In genomic region chrY:13093437-13093836, GRCh38 we compare ENCODE assay signal across 16 cellular contexts.
DNase-seq lines count a peak whose midpoint lies in the region; ATAC-seq and TF ChIP-seq lines count a peak whose summit lies in the region.
"Had no signal": no experiment of that assay in that cellular context is flagged by ENCODE, and none has a peak within 500 bp of the region (broad histone marks: within the 10 kb centered on the region; RNA-seq: fewer than 3 reads in every experiment).

No MANE protein-coding gene starts in this region.

- no peak overlapping the region for H3K18ac ChIP-seq in trophoblast cell (ENCODE audit: low read length)

- H2BK5ac ChIP-seq in trophoblast cell (ENCODE audit: low read depth, low read length, poor library complexity): peak overlapping the region; percentile 86

- peaks cover 8 to 18% of the 10 kb centered on the region in 2 experiments for H3K4me1 ChIP-seq in trophoblast cell (ENCODE audit: control insufficient read depth in 1 of 2, insufficient read depth in 2 of 2, low read length in 2 of 2)

- peak overlapping the region; percentile 80 for H4K91ac ChIP-seq in trophoblast cell (ENCODE audit: low read depth, low read length)

- DNase-seq in T-helper 2 cell treated with Interferon-gamma antibody and Interleukin-4, amounts not matched to agents 5 μg/mL and 100 μg/mL, for 36 hours (ENCODE audit: low spot score): no peak
- DNase-seq in T-helper 2 cell: no peak
- DNase-seq in activated naive CD8-positive, alpha-beta T cell treated with anti-CD3 and anti-CD28 coated beads, Interleukin-2, amount 10 ng/mL, durations not matched to agents 7 days and 5 days: no peak
- no peak for DNase-seq in activated naive CD8-positive, alpha-beta T cell treated with anti-CD3 and anti-CD28 coated beads for 36 hours
- DNase-seq in iPS DF 19.7 (ENCODE audit: low read depth, low spot score): peak; percentile 69
- no peak for DNase-seq in trophoblast cell
- no peak for DNase-seq in SHP77 treated with DMSO at 0.1 percent for 48 hours (lab: John Stamatoyannopoulos, UW)
- DNase-seq in nephron progenitor cell: no peak
- DNase-seq: CD8-positive, alpha-beta T cell; COR-L47; DMS153; DMS79 treated with DMSO at 0.1 percent for 48 hours; HCEC 1CT had no signal

- no peak overlapping the region for H4K12ac ChIP-seq in trophoblast cell (ENCODE audit: low read depth, low read length)

- H3K4me2 ChIP-seq in trophoblast cell (ENCODE audit: low read length): no peak overlapping the region

- no peak overlapping the region for H3K4me3 ChIP-seq in trophoblast cell (ENCODE audit: low read depth, low read length)

- POLR2A ChIA-PET in activated naive CD8-positive, alpha-beta T cell treated with anti-CD3 and anti-CD28 coated beads, Interleukin-2, amount 10 ng/mL, durations not matched to agents 7 days and 5 days (lab: Charles Lee): no interaction called here

- H2AK5ac ChIP-seq in trophoblast cell (ENCODE audit: low read length): no peak overlapping the region

- TF ChIP-seq CTCF in nephron progenitor cell (IDR thresholded peaks at IDR 0.05): no peak

- peak overlapping the region; percentile 44 for H3K14ac ChIP-seq in trophoblast cell (ENCODE audit: low read length)

- H3K4ac ChIP-seq in trophoblast cell (ENCODE audit: low read depth, low read length): no peak overlapping the region

- H3K4me3 Mint-ChIP-seq in T-helper 2 cell treated with Interferon-gamma antibody and Interleukin-4, amounts not matched to agents 5 μg/mL and 100 μg/mL, for 36 hours: peak overlapping the region; percentile 69
- peak overlapping the region; percentile 53 for H3K4me3 Mint-ChIP-seq in activated naive CD8-positive, alpha-beta T cell treated with anti-CD3 and anti-CD28 coated beads, Interleukin-2, amount 10 ng/mL, durations not matched to agents 7 days and 5 days
- no peak overlapping the region for H3K4me3 Mint-ChIP-seq in activated naive CD8-positive, alpha-beta T cell treated with anti-CD3 and anti-CD28 coated beads for 36 hours
- no peak overlapping the region for H3K4me3 Mint-ChIP-seq in nephron progenitor cell
- H3K4me3 Mint-ChIP-seq: CD14-positive monocyte; CD8-positive, alpha-beta T cell had no signal

- H3K27me3 Mint-ChIP-seq in T-helper 2 cell treated with Interferon-gamma antibody and Interleukin-4, amounts not matched to agents 5 μg/mL and 100 μg/mL, for 36 hours (ENCODE audit: low read depth): no peaks in the 10 kb centered on the region
- peaks cover 13% of the 10 kb centered on the region for H3K27me3 Mint-ChIP-seq in activated naive CD8-positive, alpha-beta T cell treated with anti-CD3 and anti-CD28 coated beads, Interleukin-2, amount 10 ng/mL, durations not matched to agents 7 days and 5 days
- H3K27me3 Mint-ChIP-seq in activated naive CD8-positive, alpha-beta T cell treated with anti-CD3 and anti-CD28 coated beads for 36 hours: peaks cover 3% of the 10 kb centered on the region
- H3K27me3 Mint-ChIP-seq in nephron progenitor cell (ENCODE audit: low read depth, poor library complexity): no peaks in the 10 kb centered on the region

- no peak overlapping the region for H3K23ac ChIP-seq in trophoblast cell (ENCODE audit: low read length)

- H2AFZ ChIP-seq in trophoblast cell (ENCODE audit: insufficient read depth, low read length, poor library complexity): no peak overlapping the region

- H3K27ac ChIP-seq in trophoblast cell (ENCODE audit: low read depth, low read length): peak overlapping the region; percentile 83
- H3K27ac ChIP-seq: 22Rv1, HL-60 had no signal

- H3K9ac ChIP-seq in trophoblast cell (ENCODE audit: low read length): no peak overlapping the region

- peaks cover 25% of the 10 kb centered on the region for H3K4me1 Mint-ChIP-seq in T-helper 2 cell treated with Interferon-gamma antibody and Interleukin-4, amounts not matched to agents 5 μg/mL and 100 μg/mL, for 36 hours (ENCODE audit: low read depth)
- H3K4me1 Mint-ChIP-seq in activated naive CD8-positive, alpha-beta T cell treated with anti-CD3 and anti-CD28 coated beads, Interleukin-2, amount 10 ng/mL, durations not matched to agents 7 days and 5 days: peaks cover 26% of the 10 kb centered on the region
- H3K4me1 Mint-ChIP-seq in activated naive CD8-positive, alpha-beta T cell treated with anti-CD3 and anti-CD28 coated beads for 36 hours: no peaks in the 10 kb centered on the region
- no peaks in the 10 kb centered on the region for H3K4me1 Mint-ChIP-seq in nephron progenitor cell
- H3K4me1 Mint-ChIP-seq: CD14-positive monocyte had no signal

- H2BK120ac ChIP-seq in trophoblast cell (ENCODE audit: insufficient read depth, low read length, poor library complexity): peak overlapping the region; percentile 80

- no CpG with 5 or more reads among the region's 3 CpGs for WGBS in trophoblast cell (ENCODE audit: extremely low coverage, insufficient coverage, insufficient read length)

- peaks cover 3% of the 10 kb centered on the region for H3K9me3 Mint-ChIP-seq in T-helper 2 cell treated with Interferon-gamma antibody and Interleukin-4, amounts not matched to agents 5 μg/mL and 100 μg/mL, for 36 hours
- peaks cover 3% of the 10 kb centered on the region for H3K9me3 Mint-ChIP-seq in activated naive CD8-positive, alpha-beta T cell treated with anti-CD3 and anti-CD28 coated beads, Interleukin-2, amount 10 ng/mL, durations not matched to agents 7 days and 5 days
- H3K9me3 Mint-ChIP-seq in activated naive CD8-positive, alpha-beta T cell treated with anti-CD3 and anti-CD28 coated beads for 36 hours: no peaks in the 10 kb centered on the region
- H3K9me3 Mint-ChIP-seq in nephron progenitor cell: no peaks in the 10 kb centered on the region

- peak overlapping the region; percentile 60 for H4K8ac ChIP-seq in trophoblast cell (ENCODE audit: low read depth, low read length)

- no peaks in the 10 kb centered on the region for H3K9me3 ChIP-seq in trophoblast cell (ENCODE audit: insufficient read depth, low read depth, low read length)

- H3K27ac Mint-ChIP-seq in T-helper 2 cell treated with Interferon-gamma antibody and Interleukin-4, amounts not matched to agents 5 μg/mL and 100 μg/mL, for 36 hours: peak overlapping the region; percentile 77
- peak overlapping the region; percentile 68 for H3K27ac Mint-ChIP-seq in activated naive CD8-positive, alpha-beta T cell treated with anti-CD3 and anti-CD28 coated beads, Interleukin-2, amount 10 ng/mL, durations not matched to agents 7 days and 5 days
- H3K27ac Mint-ChIP-seq in activated naive CD8-positive, alpha-beta T cell treated with anti-CD3 and anti-CD28 coated beads for 36 hours: no peak overlapping the region
- no peak overlapping the region for H3K27ac Mint-ChIP-seq in nephron progenitor cell
- H3K27ac Mint-ChIP-seq: CD14-positive monocyte; CD8-positive, alpha-beta T cell had no signal

- no peaks in the 10 kb centered on the region for H3K79me2 ChIP-seq in trophoblast cell (ENCODE audit: control insufficient read depth, insufficient read depth, low read length, poor library complexity)

- peak overlapping the region; percentile 64 for H2BK12ac ChIP-seq in trophoblast cell (ENCODE audit: low read length)

- no peaks in the 10 kb centered on the region for H3K27me3 ChIP-seq in trophoblast cell (ENCODE audit: insufficient read depth, low read length)

- peaks cover 14% of the 10 kb centered on the region for H3K79me1 ChIP-seq in trophoblast cell (ENCODE audit: low read length)

- peaks cover 0 to 2% of the 10 kb centered on the region in 2 experiments for H3K36me3 ChIP-seq in trophoblast cell (ENCODE audit: control insufficient read depth in 1 of 2, insufficient read depth in 2 of 2, low read length in 2 of 2)

- no peak for ATAC-seq in activated naive CD8-positive, alpha-beta T cell treated with anti-CD3 and anti-CD28 coated beads, Interleukin-2, amount 10 ng/mL, durations not matched to agents 7 days and 5 days (ENCODE audit: low read depth)
- ATAC-seq: CD8-positive, alpha-beta T cell had no signal

- peaks cover 6% of the 10 kb centered on the region for H3K36me3 Mint-ChIP-seq in T-helper 2 cell treated with Interferon-gamma antibody and Interleukin-4, amounts not matched to agents 5 μg/mL and 100 μg/mL, for 36 hours (ENCODE audit: low read depth)
- H3K36me3 Mint-ChIP-seq in activated naive CD8-positive, alpha-beta T cell treated with anti-CD3 and anti-CD28 coated beads, Interleukin-2, amount 10 ng/mL, durations not matched to agents 7 days and 5 days: no peaks in the 10 kb centered on the region
- H3K36me3 Mint-ChIP-seq in activated naive CD8-positive, alpha-beta T cell treated with anti-CD3 and anti-CD28 coated beads for 36 hours: no peaks in the 10 kb centered on the region
- no peaks in the 10 kb centered on the region for H3K36me3 Mint-ChIP-seq in nephron progenitor cell (ENCODE audit: low read depth)
- H3K36me3 Mint-ChIP-seq: CD14-positive monocyte; CD8-positive, alpha-beta T cell had no signal

Comparison
In these comparisons a context has a peak if more than half of its experiments do, and no peak if none do; other contexts are left out.
1. H3K27ac Mint-ChIP-seq: peak in T-helper 2 cell treated with Interferon-gamma antibody and Interleukin-4, amounts not matched to agents 5 μg/mL and 100 μg/mL, for 36 hours (single experiment) and activated naive CD8-positive, alpha-beta T cell treated with anti-CD3 and anti-CD28 coated beads, Interleukin-2, amount 10 ng/mL, durations not matched to agents 7 days and 5 days (single experiment); none in activated naive CD8-positive, alpha-beta T cell treated with anti-CD3 and anti-CD28 coated beads for 36 hours (single experiment) and nephron progenitor cell (single experiment).
2. H3K4me3 Mint-ChIP-seq: peak in T-helper 2 cell treated with Interferon-gamma antibody and Interleukin-4, amounts not matched to agents 5 μg/mL and 100 μg/mL, for 36 hours (single experiment) and activated naive CD8-positive, alpha-beta T cell treated with anti-CD3 and anti-CD28 coated beads, Interleukin-2, amount 10 ng/mL, durations not matched to agents 7 days and 5 days (single experiment); none in activated naive CD8-positive, alpha-beta T cell treated with anti-CD3 and anti-CD28 coated beads for 36 hours (single experiment) and nephron progenitor cell (single experiment).